1 cellular context compared by ENCODE assay signal in genomic region chr19:52734340-52734892, GRCh38.
TF ChIP-seq lines count a peak whose summit lies in the region.

No MANE protein-coding gene starts in this region.

TF ChIP-seq in H1, 55 proteins besides CTCF, POLR2A, EP300 and RAD21 (continued from another document):
- TF ChIP-seq YY1 (IDR thresholded peaks at IDR 0.05; ENCODE audit: low read depth, low read length) (no peak), TCF12 (IDR thresholded peaks at IDR 0.05; ENCODE audit: low read depth, low read length) (no peak), TBP (IDR thresholded peaks at IDR 0.05; ENCODE audit: low read depth, low read length) (peak; percentile 6; the same call in 1 of the 2 replicates), KDM4A (IDR thresholded peaks at IDR 0.05; ENCODE audit: low read depth, low read length, severe bottlenecking) (peak; percentile 65), ASH2L (IDR thresholded peaks at IDR 0.05; ENCODE audit: low read length) (peak; percentile 50), CTBP2 (IDR thresholded peaks at IDR 0.05; ENCODE audit: borderline replicate concordance, insufficient read depth, insufficient read length, low read length) (no peak), TEAD4 (IDR thresholded peaks at IDR 0.05; ENCODE audit: low read depth, low read length) (no peak), POU5F1 (IDR thresholded peaks at IDR 0.05; ENCODE audit: low read depth, low read length) (no peak)
TF ChIP-seq in H1: peak in this region for 3.
